Comparison of ENCODE assay signal across 8 cellular contexts in the genomic region with DNA sequence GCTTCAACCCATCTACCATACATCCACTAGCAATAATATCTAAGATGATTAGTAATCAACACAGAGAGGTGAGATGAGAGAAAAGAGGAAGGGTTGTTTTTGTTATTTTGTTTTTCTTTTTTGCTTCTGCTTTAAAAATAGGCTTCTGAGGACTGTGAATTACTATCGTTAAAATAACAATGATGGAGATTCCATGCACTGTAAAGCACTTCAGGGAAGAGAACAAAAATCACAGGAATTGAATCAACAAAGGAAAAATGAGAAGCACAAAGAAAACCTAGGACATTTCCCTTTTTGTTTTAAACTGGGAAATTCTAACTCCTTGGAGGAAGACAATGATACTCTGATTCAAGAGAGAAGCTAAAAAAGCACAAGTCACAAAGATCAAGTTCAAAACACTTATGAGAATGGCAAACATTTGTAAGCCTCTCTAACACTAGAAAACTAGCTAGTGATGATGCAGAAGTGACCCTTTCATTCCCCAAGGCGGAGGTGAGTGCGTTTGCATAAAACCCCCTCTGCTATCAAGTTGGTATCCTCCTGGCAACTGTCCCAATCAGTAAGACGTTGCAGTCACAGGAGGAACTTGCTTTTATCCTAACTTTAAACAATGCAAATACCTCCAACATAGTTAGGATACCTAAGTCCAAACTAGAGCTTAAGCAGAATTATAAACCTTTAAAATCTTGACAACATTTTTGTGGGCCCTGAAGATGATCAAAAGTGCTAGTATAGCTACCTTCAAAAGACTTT.
A peak's percentile ranks its signal among the peaks of the same experiment; 100 is the strongest.
DNase-seq lines count a peak whose midpoint lies in the region; ATAC-seq and TF ChIP-seq lines count a peak whose summit lies in the region.

No MANE protein-coding gene starts in this region.

- TF ChIP-seq CTCF in fibroblast of mammary gland (conservative IDR thresholded peaks at IDR 0.05; ENCODE audit: control insufficient read depth, insufficient read depth, low read depth, low read length): no peak

- peaks cover 15% of the 10 kb centered on the region for H3K36me3 Mint-ChIP-seq in T-helper 17 cell (ENCODE audit: low read depth)

- H3K36me3 ChIP-seq in rectal smooth muscle tissue (ENCODE audit: control insufficient read depth, insufficient read depth, low read length): peaks cover 3% of the 10 kb centered on the region

- DNase-seq in NCI-H748 (lab: John Stamatoyannopoulos, UW; ENCODE audit: unreplicated experiment): peak; percentile 22
- no peak for DNase-seq in NCI-H748 treated with DMSO at 0.1 percent for 48 hours (lab: John Stamatoyannopoulos, UW)
- DNase-seq in OCI-M1 (lab: John Stamatoyannopoulos, UW): peak; percentile 89
- peak; percentile 41 for DNase-seq in fibroblast of mammary gland (ENCODE audit: low read depth)
- no peak for DNase-seq in T-helper 17 cell
- no peak for DNase-seq in NCI-H524 treated with DMSO at 0.1 percent for 48 hours (lab: John Stamatoyannopoulos, UW)

- no peaks in the 10 kb centered on the region for H3K27me3 Mint-ChIP-seq in T-helper 17 cell

- H3K9ac ChIP-seq in rectal smooth muscle tissue (ENCODE audit: low read length): no peak overlapping the region

- H3K9me3 ChIP-seq in T-helper 17 cell (ENCODE audit: control insufficient read depth, low read length, poor library complexity, severe bottlenecking): no peaks in the 10 kb centered on the region

- H3K4me1 Mint-ChIP-seq in T-helper 17 cell: peaks cover 2% of the 10 kb centered on the region

- H3K4me3 ChIP-seq in fibroblast of mammary gland (ENCODE audit: control insufficient read depth, low read depth, low read length): no peak overlapping the region
- H3K4me3 ChIP-seq in rectal smooth muscle tissue (ENCODE audit: low read length): no peak overlapping the region

- no peak for ATAC-seq in T-helper 17 cell
- ATAC-seq in HG02588 (IDR thresholded peaks at IDR 0.05; ENCODE audit: unreplicated experiment): no peak

- H3K4me1 ChIP-seq in rectal smooth muscle tissue (ENCODE audit: control insufficient read depth, insufficient read depth, low read length): peaks cover 6% of the 10 kb centered on the region

- H3K27ac ChIP-seq in rectal smooth muscle tissue (ENCODE audit: low read depth, low read length): peak overlapping the region; percentile 60

- H3K27me3 ChIP-seq in rectal smooth muscle tissue (ENCODE audit: control insufficient read depth, insufficient read depth, low read length): no peaks in the 10 kb centered on the region

- no peak overlapping the region for H3K27ac Mint-ChIP-seq in T-helper 17 cell

- no peak overlapping the region for H3K4me3 Mint-ChIP-seq in T-helper 17 cell

Comparison
In these comparisons a context has a peak if more than half of its experiments do, and no peak if none do; other contexts are left out.
1. DNase-seq: peak in NCI-H748 (single experiment), OCI-M1 (single experiment) and fibroblast of mammary gland (single experiment); none in NCI-H748 treated with DMSO at 0.1 percent for 48 hours (single experiment), T-helper 17 cell (0 of 3) and NCI-H524 treated with DMSO at 0.1 percent for 48 hours (single experiment).